Comparison of ENCODE assay signal across 25 cellular contexts in the genomic region with DNA sequence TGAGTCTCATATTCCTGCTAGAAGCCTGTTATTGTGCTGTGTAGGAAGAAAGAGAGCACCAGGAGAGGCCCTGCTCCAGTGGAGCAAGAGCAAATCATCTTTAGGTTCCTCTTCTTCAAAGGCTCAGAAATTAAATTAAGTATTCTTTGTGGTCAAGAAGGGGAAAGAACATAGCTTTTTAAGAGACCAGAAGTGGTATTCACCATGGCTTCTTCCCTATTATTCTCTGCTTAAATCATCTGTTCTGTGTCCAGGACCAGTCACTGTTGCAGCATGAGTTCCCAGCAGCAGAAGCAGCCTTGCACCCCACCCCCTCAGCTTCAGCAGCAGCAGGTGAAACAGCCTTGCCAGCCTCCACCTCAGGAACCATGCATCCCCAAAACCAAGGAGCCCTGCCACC. TPM values are rescaled to one million over a fixed set of nuclear protein-coding genes. Genes with fewer than 3 reads are reported as not detected.
DNase-seq lines count a peak whose midpoint lies in the region; ATAC-seq, FAIRE-seq and TF ChIP-seq lines count a peak whose summit lies in the region.
"Had no signal": no experiment of that assay in that cellular context is flagged by ENCODE, and none has a peak within 500 bp of the region (broad histone marks: within the 10 kb centered on the region; RNA-seq: fewer than 3 reads in every experiment).

No MANE protein-coding gene starts in this region.

- no peak for FAIRE-seq in GM12892 (lab: Jason Lieb, UNC)
- FAIRE-seq: D721Med had no signal

- TF ChIP-seq CTCF in mammary epithelial cell (conservative IDR thresholded peaks at IDR 0.05 in 1 of 2, IDR thresholded peaks at IDR 0.05 in 1 of 2; ENCODE audit: extremely low read depth in 1 of 2, insufficient read depth in 1 of 2, low read depth in 1 of 2, low read length in 2 of 2) (no peak), breast epithelium (IDR thresholded peaks at IDR 0.05) (no peak), RWPE2 (IDR thresholded peaks at IDR 0.05; ENCODE audit: poor library complexity, severe bottlenecking) (no peak), natural killer cell (IDR thresholded peaks at IDR 0.05) (no peak)

- H2AFZ ChIP-seq in mammary epithelial cell (ENCODE audit: low read depth, low read length), result peak overlapping the region; percentile 6

- H3K36me3 ChIP-seq in mammary epithelial cell (ENCODE audit: insufficient read depth, low read length) (no peaks in the 10 kb centered on the region), breast epithelium (no peaks in the 10 kb centered on the region), RWPE2 (ENCODE audit: low read depth) (no peaks in the 10 kb centered on the region), esophagus (ENCODE audit: control insufficient read depth in 2 of 2, insufficient read depth in 2 of 2, low read length in 1 of 2) (no peaks in the 10 kb centered on the region), MG63 (no peaks in the 10 kb centered on the region)

- H3K9ac ChIP-seq in mammary epithelial cell (ENCODE audit: insufficient read depth, low read length), result no peak overlapping the region

- H4K20me1 ChIP-seq in mammary epithelial cell (ENCODE audit: insufficient read depth, low read length), result no peaks in the 10 kb centered on the region

- peak overlapping the region; percentile 44 to 47 (median 46) for H3K4me3 ChIP-seq in mammary epithelial cell (replicated peaks in 1 of 3; ENCODE audit: insufficient read depth in 1 of 3, low read depth in 2 of 3, low read length in 3 of 3)
- H3K4me3 ChIP-seq in breast epithelium, result no peak overlapping the region
- H3K4me3 ChIP-seq in RWPE2 (ENCODE audit: severe bottlenecking), result no peak overlapping the region
- H3K4me3 ChIP-seq in esophagus (ENCODE audit: low read depth in 1 of 2, low read length in 2 of 2), result peak overlapping the region; percentile 21 to 51
- no peak overlapping the region for H3K4me3 ChIP-seq in MG63

- H3K4me1 Mint-ChIP-seq in stimulated activated naive B cell treated with anti-CD40 and anti-IgM and Interleukin-4, amounts not matched to agents 10 μg/mL and 1 μg/mL and 100 μg/mL, for 72 hours, result peaks cover 14% of the 10 kb centered on the region in 2 donors
- H3K4me1 Mint-ChIP-seq in natural killer cell, result no peaks in the 10 kb centered on the region

- H3K4me2 ChIP-seq in mammary epithelial cell (ENCODE audit: insufficient read depth, low read depth, low read length), result peak overlapping the region; percentile 70

- intact Hi-C loops in mammary epithelial cell (cut with micrococcal nuclease) (loop anchor here (2.0 to 10.0 kb wide), 3 partner anchors 69 to 377 kb away; no protein-coding TSS in a partner anchor), breast epithelium (cut with DNase I; ENCODE audit: low total_unique reads) (no loop called here), natural killer cell (cut with micrococcal nuclease) (no loop called here)

- DNase-seq in mammary epithelial cell (no peak), breast epithelium (ENCODE audit: low spot score in 2 of 2) (no peak), RWPE2 (ENCODE audit: low spot score) (no peak), natural killer cell (no peak), GM12892 (ENCODE audit: insufficient read length) (no peak), MG63 (no peak)
- DNase-seq in stimulated activated naive B cell treated with anti-CD40 and anti-IgM and Interleukin-4, amounts not matched to agents 10 μg/mL and 1 μg/mL and 100 μg/mL, for 72 hours, result no peak
- DNase-seq: ACHN, DMS53, GOT3, Kasumi-1, MM.1S, NCI-H1105, NCI-H146, NCI-H2029, NCI-H226, NCI-H510A treated with DMSO at 0.1 percent for 48 hours, NCI-H748 treated with DMSO at 0.1 percent for 48 hours, PC-3, SIG-M5 had no signal

- H3K9me3 ChIP-seq in mammary epithelial cell (replicated peaks; ENCODE audit: insufficient read depth, low read length) (no peaks in the 10 kb centered on the region), breast epithelium (no peaks in the 10 kb centered on the region), RWPE2 (ENCODE audit: severe bottlenecking) (peaks cover 2% of the 10 kb centered on the region), esophagus (ENCODE audit: control insufficient read depth in 2 of 2, insufficient read depth in 1 of 2, low read depth in 1 of 2, low read length in 1 of 2) (peaks cover 0 to 2% of the 10 kb centered on the region in 2 donors), MG63 (no peaks in the 10 kb centered on the region)

- H3K27me3 Mint-ChIP-seq in stimulated activated naive B cell treated with anti-CD40 and anti-IgM and Interleukin-4, amounts not matched to agents 10 μg/mL and 1 μg/mL and 100 μg/mL, for 72 hours, result peaks cover 63 to 65% of the 10 kb centered on the region in 2 donors
- peaks cover 14 to 45% of the 10 kb centered on the region in 2 donors for H3K27me3 Mint-ChIP-seq in natural killer cell (ENCODE audit: low read depth in 2 of 2)

- ATAC-seq in RWPE2 (ENCODE audit: low read depth), result no peak
- peak; percentile 88 to 89 for ATAC-seq in stimulated activated naive B cell treated with anti-CD40 and anti-IgM and Interleukin-4, amounts not matched to agents 10 μg/mL and 1 μg/mL and 100 μg/mL, for 72 hours (replicated peaks)
- no peak for ATAC-seq in natural killer cell

- in situ Hi-C loops in mammary epithelial cell (cut with MboI; ENCODE audit: low sequenced_read_pairs in 2 of 2), result no loop called here

- no peak overlapping the region for H3K27ac Mint-ChIP-seq in stimulated activated naive B cell treated with anti-CD40 and anti-IgM and Interleukin-4, amounts not matched to agents 10 μg/mL and 1 μg/mL and 100 μg/mL, for 72 hours
- H3K27ac Mint-ChIP-seq in natural killer cell, result no peak overlapping the region

- H3K36me3 Mint-ChIP-seq in stimulated activated naive B cell treated with anti-CD40 and anti-IgM and Interleukin-4, amounts not matched to agents 10 μg/mL and 1 μg/mL and 100 μg/mL, for 72 hours, result peaks cover 0 to 2% of the 10 kb centered on the region in 2 donors
- no peaks in the 10 kb centered on the region for H3K36me3 Mint-ChIP-seq in natural killer cell

- TF ChIP-seq POLR2A in breast epithelium (IDR thresholded peaks at IDR 0.05) (no peak), GM12892 (IDR thresholded peaks at IDR 0.05; ENCODE audit: low read depth, low read length) (no peak)

- H3K9me3 Mint-ChIP-seq in stimulated activated naive B cell treated with anti-CD40 and anti-IgM and Interleukin-4, amounts not matched to agents 10 μg/mL and 1 μg/mL and 100 μg/mL, for 72 hours, result peaks cover 4 to 7% of the 10 kb centered on the region in 2 donors
- H3K9me3 Mint-ChIP-seq in natural killer cell, result no peaks in the 10 kb centered on the region

- H3K27ac ChIP-seq in mammary epithelial cell (ENCODE audit: insufficient read depth, low read depth, low read length) (no peak overlapping the region), breast epithelium (no peak overlapping the region), RWPE2 (ENCODE audit: poor library complexity, severe bottlenecking) (peak overlapping the region; percentile 84), esophagus (ENCODE audit: low read depth in 2 of 2, low read length in 1 of 2) (peak overlapping the region; percentile 56 to 78)
- H3K27ac ChIP-seq: 22Rv1, C4-2B had no signal

- no peaks in the 10 kb centered on the region for H3K27me3 ChIP-seq in mammary epithelial cell (ENCODE audit: insufficient read depth, low read length)
- H3K27me3 ChIP-seq in breast epithelium, result no peaks in the 10 kb centered on the region
- no peaks in the 10 kb centered on the region for H3K27me3 ChIP-seq in RWPE2 (ENCODE audit: insufficient read depth, poor library complexity, severe bottlenecking)
- H3K27me3 ChIP-seq in esophagus (ENCODE audit: control insufficient read depth in 1 of 2, insufficient read depth in 2 of 2, low read length in 2 of 2), result no peaks in the 10 kb centered on the region
- H3K27me3 ChIP-seq in MG63, result 0 out of 2 replicates have a peak, but pooled peaks cover 6% of the 10 kb centered on the region

- CTCF ChIA-PET in mammary epithelial cell (lab: Charles Lee; ENCODE audit: low non-redundant PET), result interaction anchor here (1.4 kb wide), 2 partner anchors 106 to 161 kb away, joined by 10 read pairs; no protein-coding TSS in a partner anchor

- BruUV-seq in mammary epithelial cell (replicated peaks; lab: Mats Ljungman, UMichigan), result no TSS peak

- peaks cover 39% of the 10 kb centered on the region for H3K4me1 ChIP-seq in mammary epithelial cell (ENCODE audit: insufficient read depth, low read length)
- no peaks in the 10 kb centered on the region for H3K4me1 ChIP-seq in breast epithelium
- H3K4me1 ChIP-seq in RWPE2 (ENCODE audit: insufficient read depth, poor library complexity, severe bottlenecking), result peaks cover 36% of the 10 kb centered on the region
- peaks cover 0 to 3% of the 10 kb centered on the region in 2 donors for H3K4me1 ChIP-seq in esophagus (ENCODE audit: control insufficient read depth in 2 of 2, insufficient read depth in 2 of 2, low read length in 1 of 2)

- H3K79me2 ChIP-seq in mammary epithelial cell (ENCODE audit: insufficient read depth, low read length), result no peaks in the 10 kb centered on the region

- no peak overlapping the region for H3K4me3 Mint-ChIP-seq in stimulated activated naive B cell treated with anti-CD40 and anti-IgM and Interleukin-4, amounts not matched to agents 10 μg/mL and 1 μg/mL and 100 μg/mL, for 72 hours
- no peak overlapping the region for H3K4me3 Mint-ChIP-seq in natural killer cell

- dilution Hi-C loops in mammary epithelial cell (cut with HindIII; ENCODE audit: low sequenced_read_pairs), result loop anchor here (5.0 kb wide), 1 partner anchor 90 kb away; no protein-coding TSS in a partner anchor

RNA-seq across cellular contexts. Expression of gene SPRR1B, which starts 1.1 kb away (rescaled TPM):
- total RNA-seq in mammary epithelial cell (100 to 1,000 TPM in 1 of 2 donors, not detected in 1; 328 TPM), breast epithelium (not detected), natural killer cell (not detected)
- polyA plus RNA-seq in mammary epithelial cell (168 TPM), esophagus (1,000 to 10,000 TPM; 2,433 to 2,781 TPM)
- polyA minus RNA-seq in mammary epithelial cell, result 62.4 TPM
- polyA plus RNA-seq in GM12892 (2012; ENCODE audit: missing spikeins), result not detected
- not detected in 2 replicates for total RNA-seq in MG63 (2014; rRNA removed; shearing (Covaris generic); ENCODE audit: low replicate concordance)
- total RNA-seq: PC-3, RPMI7951 had no signal

RNA-seq across cellular contexts. Expression of gene SPRR2D, which starts 8.8 kb away (rescaled TPM):
- total RNA-seq in mammary epithelial cell (10 to 100 TPM in 1 of 2 donors, not detected in 1; 13.8 TPM), breast epithelium (not detected), natural killer cell (not detected)
- polyA plus RNA-seq in mammary epithelial cell (1.2 TPM), esophagus (1,000 to 10,000 TPM; 1,582 to 3,252 TPM)
- polyA minus RNA-seq in mammary epithelial cell, result not detected
- polyA plus RNA-seq in GM12892 (2012; ENCODE audit: missing spikeins), result not detected
- not detected in 2 replicates for total RNA-seq in MG63 (2014; rRNA removed; shearing (Covaris generic); ENCODE audit: low replicate concordance)
- total RNA-seq: PC-3, RPMI7951 had no signal

RNA-seq across cellular contexts. Expression of gene SPRR2A, which starts 25.2 kb away (rescaled TPM):
- total RNA-seq in mammary epithelial cell, result 1 to 10 TPM in 1 of 2 donors, not detected in 1; 2.7 TPM
- 0.42 TPM for polyA plus RNA-seq in mammary epithelial cell
- polyA minus RNA-seq in mammary epithelial cell, result not detected
- total RNA-seq in breast epithelium, result not detected
- polyA plus RNA-seq in esophagus, result 1,000 to 10,000 TPM; 3,933 to 4,263 TPM
- total RNA-seq in natural killer cell, result not detected
- not detected for polyA plus RNA-seq in GM12892 (2012; ENCODE audit: missing spikeins)
- not detected in 2 replicates for total RNA-seq in MG63 (2014; rRNA removed; shearing (Covaris generic); ENCODE audit: low replicate concordance)
- total RNA-seq: PC-3, RPMI7951 had no signal

RNA-seq across cellular contexts. Expression of gene SPRR3, which starts 30.5 kb away (rescaled TPM):
- total RNA-seq in mammary epithelial cell, result not detected
- polyA plus RNA-seq in mammary epithelial cell, result 0.09 TPM
- polyA minus RNA-seq in mammary epithelial cell, result not detected
- total RNA-seq in breast epithelium, result not detected
- polyA plus RNA-seq in esophagus, result over 10,000 TPM; 18,496 to 19,645 TPM
- total RNA-seq in natural killer cell, result not detected
- not detected for polyA plus RNA-seq in GM12892 (2012; ENCODE audit: missing spikeins)
- total RNA-seq in MG63 (2014; rRNA removed; shearing (Covaris generic); ENCODE audit: low replicate concordance), result not detected in 2 replicates
- total RNA-seq: RPMI7951 had no signal

RNA-seq across cellular contexts. Expression of gene SPRR2B, which starts 39.3 kb away (rescaled TPM):
- not detected for total RNA-seq in mammary epithelial cell
- not detected for polyA plus RNA-seq in mammary epithelial cell
- polyA minus RNA-seq in mammary epithelial cell, result not detected
- total RNA-seq in breast epithelium, result not detected
- polyA plus RNA-seq in esophagus, result 10 to 100 TPM; 10.9 to 75.1 TPM
- not detected for total RNA-seq in natural killer cell
- polyA plus RNA-seq in GM12892 (2012; ENCODE audit: missing spikeins), result not detected
- total RNA-seq in MG63 (2014; rRNA removed; shearing (Covaris generic); ENCODE audit: low replicate concordance), result not detected in 2 replicates
- total RNA-seq: PC-3, RPMI7951 had no signal

Comparison
In these comparisons a context has a peak if more than half of its experiments do, and no peak if none do; other contexts are left out.
1. H3K4me3 ChIP-seq: peak in mammary epithelial cell (3 of 3) and esophagus (2 of 2); none in breast epithelium (0 of 3), RWPE2 (single experiment) and MG63 (single experiment).
2. H3K27ac ChIP-seq: peak in RWPE2 (single experiment) and esophagus (2 of 2); none in mammary epithelial cell (single experiment) and breast epithelium (0 of 2).
3. ATAC-seq: peak in stimulated activated naive B cell treated with anti-CD40 and anti-IgM and Interleukin-4, amounts not matched to agents 10 μg/mL and 1 μg/mL and 100 μg/mL, for 72 hours (2 of 2); none in RWPE2 (single experiment) and natural killer cell (0 of 3).